In genomic region chr22:23249506-23250423, GRCh38 we compare ENCODE assay signal across 16 cellular contexts.
A peak's percentile ranks its signal among the peaks of the same experiment; 100 is the strongest.
DNase-seq lines count a peak whose midpoint lies in the region; ATAC-seq, FAIRE-seq and TF ChIP-seq lines count a peak whose summit lies in the region.
"Had no signal": no experiment of that assay in that cellular context is flagged by ENCODE, and none has a peak within 500 bp of the region (broad histone marks: within the 10 kb centered on the region; RNA-seq: fewer than 3 reads in every experiment).

No MANE protein-coding gene starts in this region.

- no peak for DNase-seq in GM12892 (ENCODE audit: insufficient read length)
- no peak for DNase-seq in activated CD4-positive, alpha-beta memory T cell treated with anti-CD3 and anti-CD28 coated beads for 36 hours
- DNase-seq in kidney = peak; percentile 51
- DNase-seq in midbrain (lab: John Stamatoyannopoulos, UW) = no peak
- no peak for DNase-seq in glomerular visceral epithelial cell (ENCODE audit: extremely low spot score)
- DNase-seq: AML-193; EL; foreskin keratinocyte; islet precursor cell; NCI-H748 treated with DMSO at 0.1 percent for 48 hours; SHP77; stimulated activated CD4-positive, alpha-beta T cell treated with anti-CD3 and anti-CD28 coated beads, Interleukin-2, amount 100 ng/mL, for 48 hours had no signal

- no peaks in the 10 kb centered on the region for H3K27me3 Mint-ChIP-seq in activated CD4-positive, alpha-beta memory T cell treated with anti-CD3 and anti-CD28 coated beads for 36 hours

- H3K9ac ChIP-seq in BLaER1 (no peak overlapping the region), kidney (ENCODE audit: low read length in 2 of 2) (peak overlapping the region in 1 of 2 donors; percentile 22)

- intact Hi-C loops in activated CD4-positive, alpha-beta memory T cell treated with anti-CD3 and anti-CD28 coated beads for 36 hours (cut with micrococcal nuclease) = no loop called here
- intact Hi-C loops in kidney (cut with DNase I) = no loop called here

- no peak for TF ChIP-seq POLR2A in GM12892 (IDR thresholded peaks at IDR 0.05; ENCODE audit: low read depth, low read length)

- no peaks in the 10 kb centered on the region for H3K27me3 ChIP-seq in BLaER1
- H3K27me3 ChIP-seq: foreskin keratinocyte had no signal

- H3K4me3 ChIP-seq in BLaER1 = no peak overlapping the region
- H3K4me3 ChIP-seq in kidney (ENCODE audit: low read length in 2 of 2) = no peak overlapping the region

- peaks cover 100% of the 10 kb centered on the region for H4K20me1 ChIP-seq in BLaER1

- H3K9me3 ChIP-seq in BLaER1 (no peaks in the 10 kb centered on the region), kidney (ENCODE audit: control insufficient read depth in 1 of 2, low read length in 2 of 2) (no peaks in the 10 kb centered on the region)

- CTCF ChIA-PET in activated CD4-positive, alpha-beta memory T cell treated with anti-CD3 and anti-CD28 coated beads for 36 hours (lab: Charles Lee) = interaction anchor here (1.4 to 3.1 kb wide), 3 partner anchors 32 to 71 kb away, joined by 3 to 13 read pairs (median 12); no protein-coding TSS in a partner anchor

- ATAC-seq in HG03139 (IDR thresholded peaks at IDR 0.05; ENCODE audit: unreplicated experiment) (no peak), GM21381 (IDR thresholded peaks at IDR 0.05; ENCODE audit: unreplicated experiment) (no peak)
- ATAC-seq: foreskin keratinocyte had no signal

- FAIRE-seq in GM12892 (lab: Jason Lieb, UNC) = peak; percentile 33
- no peak for FAIRE-seq in kidney (lab: Jason Lieb, UNC)
- FAIRE-seq: GM12891 had no signal

- no peaks in the 10 kb centered on the region for H3K9me3 Mint-ChIP-seq in activated CD4-positive, alpha-beta memory T cell treated with anti-CD3 and anti-CD28 coated beads for 36 hours

- H3K27ac Mint-ChIP-seq in activated CD4-positive, alpha-beta memory T cell treated with anti-CD3 and anti-CD28 coated beads for 36 hours = peak overlapping the region; percentile 59

- H3K27ac ChIP-seq in BLaER1 (no peak overlapping the region), kidney (ENCODE audit: low read depth in 2 of 2, low read length in 2 of 2) (peak overlapping the region; percentile 58 to 76)
- H3K27ac ChIP-seq: foreskin keratinocyte had no signal

- peaks cover 62% of the 10 kb centered on the region for H3K4me1 Mint-ChIP-seq in activated CD4-positive, alpha-beta memory T cell treated with anti-CD3 and anti-CD28 coated beads for 36 hours (ENCODE audit: low read depth)

- H3K4me3 Mint-ChIP-seq in activated CD4-positive, alpha-beta memory T cell treated with anti-CD3 and anti-CD28 coated beads for 36 hours = no peak overlapping the region

- no peak for TF ChIP-seq CTCF in kidney (IDR thresholded peaks at IDR 0.05; ENCODE audit: borderline replicate concordance, extremely low read depth, insufficient read depth)

- H3K36me3 Mint-ChIP-seq in activated CD4-positive, alpha-beta memory T cell treated with anti-CD3 and anti-CD28 coated beads for 36 hours = peaks cover 2% of the 10 kb centered on the region

- POLR2A ChIA-PET in activated CD4-positive, alpha-beta memory T cell treated with anti-CD3 and anti-CD28 coated beads for 36 hours (lab: Charles Lee) = no interaction called here

- H3K4me2 ChIP-seq in BLaER1 = peak overlapping the region; percentile 68

- H3K36me3 ChIP-seq in BLaER1 (peaks cover 84% of the 10 kb centered on the region), kidney (ENCODE audit: control insufficient read depth in 1 of 2, insufficient read depth in 2 of 2, low read length in 2 of 2) (peaks cover 5 to 7% of the 10 kb centered on the region in 2 donors)

- H3K4me1 ChIP-seq in BLaER1 = peaks cover 100% of the 10 kb centered on the region
- peaks cover 30 to 39% of the 10 kb centered on the region in 2 donors for H3K4me1 ChIP-seq in kidney (ENCODE audit: control insufficient read depth in 1 of 2, insufficient read depth in 1 of 2, low read depth in 1 of 2, low read length in 2 of 2)
